Comparison of ENCODE assay signal across 17 cellular contexts in genomic region chr15:47504624-47505256, GRCh38.
DNase-seq lines count a peak whose midpoint lies in the region; ATAC-seq and TF ChIP-seq lines count a peak whose summit lies in the region.
"Had no signal": no experiment of that assay in that cellular context is flagged by ENCODE, and none has a peak within 500 bp of the region (broad histone marks: within the 10 kb centered on the region; RNA-seq: fewer than 3 reads in every experiment).

No MANE protein-coding gene starts in this region.

- H3K4me3 ChIP-seq in BLaER1 (peak overlapping the region; percentile 48), testis (no peak overlapping the region)
- H3K4me3 ChIP-seq: colonic mucosa, gastrocnemius medialis, skin epidermis, tibial nerve had no signal

- no peak for TF ChIP-seq CTCF in WTC11 (IDR thresholded peaks at IDR 0.05)
- no peak for TF ChIP-seq CTCF in testis (IDR thresholded peaks at IDR 0.05)
- TF ChIP-seq CTCF in nephron progenitor cell (IDR thresholded peaks at IDR 0.05): no peak

- intact Hi-C loops in testis (cut with DNase I; ENCODE audit: low total_unique reads): no loop called here

- peak overlapping the region; percentile 86 for H3K4me2 ChIP-seq in BLaER1

- H3K27me3 ChIP-seq in BLaER1 (no peaks in the 10 kb centered on the region), testis (no peaks in the 10 kb centered on the region)
- H3K27me3 ChIP-seq: colonic mucosa, gastrocnemius medialis, tibial nerve had no signal

- H3K27ac Mint-ChIP-seq in WTC11 (peak overlapping the region; percentile 4; the same call in 1 of the 2 replicates), naive B cell (peak overlapping the region in 5 of 6 donors; percentile 5 to 76 (median 38)), nephron progenitor cell (no peak overlapping the region)
- H3K27ac Mint-ChIP-seq: T-helper 1 cell treated with Interleukin-12 subunit alpha and Interleukin-12 subunit beta and Interleukin-4 antibody, amounts not matched to agents 30 μg/mL and 1 μg/mL, for 36 hours had no signal

- peaks cover 3% of the 10 kb centered on the region for H3K9me3 Mint-ChIP-seq in WTC11
- H3K9me3 Mint-ChIP-seq in naive B cell: no peaks in the 10 kb centered on the region
- no peaks in the 10 kb centered on the region for H3K9me3 Mint-ChIP-seq in nephron progenitor cell
- H3K9me3 Mint-ChIP-seq: T-helper 1 cell treated with Interleukin-12 subunit alpha and Interleukin-12 subunit beta and Interleukin-4 antibody, amounts not matched to agents 30 μg/mL and 1 μg/mL, for 36 hours had no signal

- no peak for TF ChIP-seq POLR2A in testis (IDR thresholded peaks at IDR 0.05)

- CTCF ChIA-PET in WTC11 (lab: Charles Lee): no interaction called here

- H3K36me3 ChIP-seq in BLaER1: no peaks in the 10 kb centered on the region
- H3K36me3 ChIP-seq in testis (ENCODE audit: low read depth, missing control alignments): no peaks in the 10 kb centered on the region
- H3K36me3 ChIP-seq: colonic mucosa, gastrocnemius medialis, tibial nerve had no signal

- no peaks in the 10 kb centered on the region for H3K27me3 Mint-ChIP-seq in WTC11 (ENCODE audit: low read depth)
- no peaks in the 10 kb centered on the region for H3K27me3 Mint-ChIP-seq in naive B cell
- no peaks in the 10 kb centered on the region for H3K27me3 Mint-ChIP-seq in nephron progenitor cell (ENCODE audit: low read depth, poor library complexity)

- H3K4me3 Mint-ChIP-seq in WTC11: no peak overlapping the region
- H3K4me3 Mint-ChIP-seq in naive B cell: peak overlapping the region in 6 of 8 donors; percentile 3 to 54 (median 36)
- no peak overlapping the region for H3K4me3 Mint-ChIP-seq in nephron progenitor cell
- H3K4me3 Mint-ChIP-seq: T-helper 1 cell treated with Interleukin-12 subunit alpha and Interleukin-12 subunit beta and Interleukin-4 antibody, amounts not matched to agents 30 μg/mL and 1 μg/mL, for 36 hours had no signal

- no peaks in the 10 kb centered on the region for H3K36me3 Mint-ChIP-seq in WTC11
- no peaks in the 10 kb centered on the region for H3K36me3 Mint-ChIP-seq in naive B cell
- H3K36me3 Mint-ChIP-seq in nephron progenitor cell (ENCODE audit: low read depth): no peaks in the 10 kb centered on the region

- no peak for DNase-seq in WTC11 (ENCODE audit: low spot score)
- DNase-seq in naive B cell: no peak
- DNase-seq in testis: no peak
- DNase-seq in nephron progenitor cell: no peak
- no peak for DNase-seq in HUDEP-2 (lab: John Stamatoyannopoulos, UW; ENCODE audit: unreplicated experiment in 76 of 76)
- DNase-seq: activated CD4-positive, alpha-beta T cell treated with anti-CD3 and anti-CD28 coated beads for 1 hour; colonic mucosa; gastrocnemius medialis; GF-D8; NCI-H187; NCI-H774 had no signal

- no peaks in the 10 kb centered on the region for H4K20me1 ChIP-seq in BLaER1

- H3K27ac ChIP-seq in BLaER1: peak overlapping the region; percentile 85
- no peak overlapping the region for H3K27ac ChIP-seq in testis
- H3K27ac ChIP-seq: colonic mucosa, gastrocnemius medialis, tibial nerve had no signal

- 76 to 88% methylated on average over 7 of the region's 7 CpGs for whole genome bisulfite sequencing in testis, 2 donors

- H3K9ac ChIP-seq in BLaER1: peak overlapping the region; percentile 73

- no peaks in the 10 kb centered on the region for H3K4me1 Mint-ChIP-seq in WTC11
- peaks cover 16 to 23% (median 16%) of the 10 kb centered on the region in 3 donors for H3K4me1 Mint-ChIP-seq in naive B cell
- peaks cover 37% of the 10 kb centered on the region for H3K4me1 Mint-ChIP-seq in nephron progenitor cell

- peaks cover under 1% of the 10 kb centered on the region; the same call in 1 of the 2 replicates for H3K9me3 ChIP-seq in BLaER1
- H3K9me3 ChIP-seq in testis: no peaks in the 10 kb centered on the region
- H3K9me3 ChIP-seq: colonic mucosa, gastrocnemius medialis, tibial nerve had no signal

- POLR2A ChIA-PET in WTC11 (lab: Charles Lee): no interaction called here

- peaks cover 51% of the 10 kb centered on the region for H3K4me1 ChIP-seq in BLaER1
- H3K4me1 ChIP-seq in testis: no peaks in the 10 kb centered on the region
- H3K4me1 ChIP-seq: colonic mucosa had no signal

- ATAC-seq in HG03103 (IDR thresholded peaks at IDR 0.05; ENCODE audit: low read depth, unreplicated experiment) (peak; percentile 45), WTC11 (no peak), naive B cell (ENCODE audit: low read depth in 2 of 2) (peak in 1 of 2 donors; percentile 45), GM18870 (IDR thresholded peaks at IDR 0.05; ENCODE audit: unreplicated experiment) (no peak)
- ATAC-seq: gastrocnemius medialis had no signal

TF ChIP-seq in WTC11, 78 proteins besides CTCF, POLR2A, EP300 and RAD21:
- TF ChIP-seq ZNF263 (CRISPR knock-in tag; IDR thresholded peaks at IDR 0.05; ENCODE audit: low read depth): no peak
- no peak for TF ChIP-seq SMAD4 (CRISPR knock-in tag; IDR thresholded peaks at IDR 0.05)
- no peak for TF ChIP-seq PRRX2 (CRISPR knock-in tag; IDR thresholded peaks at IDR 0.05)
- TF ChIP-seq OVOL2 (CRISPR knock-in tag; IDR thresholded peaks at IDR 0.05; ENCODE audit: borderline replicate concordance): no peak
- no peak for TF ChIP-seq CREB1 (CRISPR knock-in tag; IDR thresholded peaks at IDR 0.05)
- TF ChIP-seq IRF2 (CRISPR knock-in tag; IDR thresholded peaks at IDR 0.05; ENCODE audit: borderline replicate concordance, low read depth): no peak
- TF ChIP-seq FOXP1 (CRISPR knock-in tag; IDR thresholded peaks at IDR 0.05; ENCODE audit: borderline replicate concordance): no peak
- TF ChIP-seq MLX (CRISPR knock-in tag; IDR thresholded peaks at IDR 0.05): no peak
- no peak for TF ChIP-seq E2F1 (CRISPR knock-in tag; IDR thresholded peaks at IDR 0.05)
- TF ChIP-seq MXD4 (CRISPR knock-in tag; IDR thresholded peaks at IDR 0.05; ENCODE audit: borderline replicate concordance): no peak
- TF ChIP-seq SMAD3 (CRISPR knock-in tag; IDR thresholded peaks at IDR 0.05; ENCODE audit: borderline replicate concordance): no peak

Comparison
In these comparisons a context has a peak if more than half of its experiments do, and no peak if none do; other contexts are left out.
1. H3K4me3 Mint-ChIP-seq: peak in naive B cell (6 of 8); none in WTC11 (single experiment) and nephron progenitor cell (single experiment).